1 cellular context compared by ENCODE assay signal in genomic region chr17:63741251-63742049, GRCh38.
TF ChIP-seq lines count a peak whose summit lies in the region.

Gene STRADA (minus strand): TSS chr17:63741799. CDS start chr17:63728369, 13,430 bp downstream.

TF ChIP-seq in HepG2, 621 proteins besides CTCF, POLR2A, EP300 and RAD21 (continued from another document and continues in another):
- TF ChIP-seq NFAT5 (CRISPR knock-in tag; IDR thresholded peaks at IDR 0.05): peak; percentile 39; the same call in 1 of the 2 replicates
- peak; percentile 83 for TF ChIP-seq YEATS2 (CRISPR knock-in tag; IDR thresholded peaks at IDR 0.05; ENCODE audit: borderline replicate concordance)
- TF ChIP-seq ZBTB44 (CRISPR knock-in tag; IDR thresholded peaks at IDR 0.05): no peak
- no peak for TF ChIP-seq SUZ12 (IDR thresholded peaks at IDR 0.05; ENCODE audit: low read depth, low read length)
- peak; percentile 46; the same call in 1 of the 2 replicates for TF ChIP-seq PATZ1 (CRISPR knock-in tag; IDR thresholded peaks at IDR 0.05)
- TF ChIP-seq CBX2 (IDR thresholded peaks at IDR 0.05; ENCODE audit: low read depth, low read length): no peak
- 0 out of 2 replicates have a peak, but pooled peaks have one; percentile 34 for TF ChIP-seq CBX2 (CRISPR knock-in tag; IDR thresholded peaks at IDR 0.05; ENCODE audit: low read depth)
- TF ChIP-seq ZNF230 (CRISPR knock-in tag; IDR thresholded peaks at IDR 0.05): peak; percentile 74; the same call in 1 of the 2 replicates
- peak; percentile 86 for TF ChIP-seq ZSCAN21 (CRISPR knock-in tag; IDR thresholded peaks at IDR 0.05; ENCODE audit: borderline replicate concordance)
- peak; percentile 77 for TF ChIP-seq ATF2 (CRISPR knock-in tag; IDR thresholded peaks at IDR 0.05)
- TF ChIP-seq ZNF615 (CRISPR knock-in tag; IDR thresholded peaks at IDR 0.05; ENCODE audit: borderline replicate concordance): peak; percentile 94
- peak; percentile 77; the same call in 1 of the 2 replicates for TF ChIP-seq SRY (CRISPR knock-in tag; IDR thresholded peaks at IDR 0.05)
- TF ChIP-seq CBX5 (CRISPR knock-in tag; IDR thresholded peaks at IDR 0.05; ENCODE audit: borderline replicate concordance): peak; percentile 64; the same call in 1 of the 2 replicates
- no peak for TF ChIP-seq ZNF713 (CRISPR knock-in tag; IDR thresholded peaks at IDR 0.05)
- TF ChIP-seq FIP1L1 (IDR thresholded peaks at IDR 0.05; ENCODE audit: borderline replicate concordance, insufficient read depth, low read depth, low read length): no peak
- no peak for TF ChIP-seq JARID2 (CRISPR knock-in tag; IDR thresholded peaks at IDR 0.05; ENCODE audit: insufficient replicate concordance)
- TF ChIP-seq BCL3 (CRISPR knock-in tag; IDR thresholded peaks at IDR 0.05): peak; percentile 96
- TF ChIP-seq ZNF431 (CRISPR knock-in tag; IDR thresholded peaks at IDR 0.05; ENCODE audit: borderline replicate concordance, low read depth): peak; percentile 81; the same call in 1 of the 2 replicates
- peak; percentile 72 for TF ChIP-seq NR0B2 (CRISPR knock-in tag; IDR thresholded peaks at IDR 0.05)
- peak; percentile 94 for TF ChIP-seq ZNF784 (CRISPR knock-in tag; IDR thresholded peaks at IDR 0.05; ENCODE audit: borderline replicate concordance)
- no peak for TF ChIP-seq ZNF326 (CRISPR knock-in tag; IDR thresholded peaks at IDR 0.05; ENCODE audit: borderline replicate concordance)
- peak; percentile 91; the same call in 1 of the 2 replicates for TF ChIP-seq ZNF724P (CRISPR knock-in tag; IDR thresholded peaks at IDR 0.05; ENCODE audit: borderline replicate concordance)
- no peak for TF ChIP-seq SNAI1 (CRISPR knock-in tag; IDR thresholded peaks at IDR 0.05; ENCODE audit: borderline replicate concordance)
- 0 out of 2 replicates have a peak, but pooled peaks have one; percentile 2 for TF ChIP-seq RARG (CRISPR knock-in tag; IDR thresholded peaks at IDR 0.05; ENCODE audit: low read depth)
- TF ChIP-seq HES4 (CRISPR knock-in tag; IDR thresholded peaks at IDR 0.05; ENCODE audit: borderline replicate concordance): peak; percentile 90
- TF ChIP-seq ZNF841 (CRISPR knock-in tag; IDR thresholded peaks at IDR 0.05; ENCODE audit: borderline replicate concordance): no peak; the same call in 1 of the 2 replicates
- no peak for TF ChIP-seq ZNF10 (CRISPR knock-in tag; IDR thresholded peaks at IDR 0.05; ENCODE audit: borderline replicate concordance, low read depth)
- TF ChIP-seq U2AF2 (IDR thresholded peaks at IDR 0.05; ENCODE audit: low read depth, low read length): no peak
- TF ChIP-seq MLXIP (CRISPR knock-in tag; IDR thresholded peaks at IDR 0.05; ENCODE audit: borderline replicate concordance): no peak
- no peak for TF ChIP-seq NBN (conservative IDR thresholded peaks at IDR 0.05)
- peak; percentile 64 for TF ChIP-seq FOXP4 (CRISPR knock-in tag; IDR thresholded peaks at IDR 0.05)
- TF ChIP-seq NR1H2 (CRISPR knock-in tag; IDR thresholded peaks at IDR 0.05; ENCODE audit: borderline replicate concordance, low read depth): no peak
- TF ChIP-seq ZNF451 (CRISPR knock-in tag; IDR thresholded peaks at IDR 0.05): peak; percentile 57; the same call in 1 of the 2 replicates
- no peak for TF ChIP-seq SNRNP70 (IDR thresholded peaks at IDR 0.05; ENCODE audit: low read depth, low read length)
- no peak for TF ChIP-seq ZFP82 (CRISPR knock-in tag; IDR thresholded peaks at IDR 0.05; ENCODE audit: borderline replicate concordance)
- no peak for TF ChIP-seq HNF4G (IDR thresholded peaks at IDR 0.05; ENCODE audit: borderline replicate concordance, low read depth, low read length)
- TF ChIP-seq HNF4G (CRISPR knock-in tag; IDR thresholded peaks at IDR 0.05; ENCODE audit: borderline replicate concordance, low read depth): no peak
- TF ChIP-seq ZNF180 (CRISPR knock-in tag; IDR thresholded peaks at IDR 0.05; ENCODE audit: borderline replicate concordance, low read depth): no peak
- peak; percentile 76 for TF ChIP-seq SP2 (CRISPR knock-in tag; IDR thresholded peaks at IDR 0.05)
- peak; percentile 51 for TF ChIP-seq MNT (IDR thresholded peaks at IDR 0.05)
